Comparison of ENCODE assay signal across 1 cellular context in genomic region chr1:225946082-225946620, GRCh38.
TF ChIP-seq lines count a peak whose summit lies in the region.

No MANE protein-coding gene starts in this region.

TF ChIP-seq in H1, 55 proteins besides CTCF, POLR2A, EP300 and RAD21:
- no peak for TF ChIP-seq TEAD4 (IDR thresholded peaks at IDR 0.05; ENCODE audit: low read depth, low read length)
- TF ChIP-seq SP2 (IDR thresholded peaks at IDR 0.05; ENCODE audit: low read length) = no peak
- TF ChIP-seq MAFK (IDR thresholded peaks at IDR 0.05; ENCODE audit: low read depth, low read length) = no peak
- TF ChIP-seq POU5F1 (IDR thresholded peaks at IDR 0.05; ENCODE audit: low read depth, low read length) = no peak
- TF ChIP-seq SRF (IDR thresholded peaks at IDR 0.05; ENCODE audit: low read depth, low read length) = no peak
- no peak for TF ChIP-seq TBP (IDR thresholded peaks at IDR 0.05; ENCODE audit: low read depth, low read length)
- no peak for TF ChIP-seq SP4 (IDR thresholded peaks at IDR 0.05; ENCODE audit: low read length)
- TF ChIP-seq USF2 (IDR thresholded peaks at IDR 0.05; ENCODE audit: low read length) = no peak
- no peak for TF ChIP-seq EGR1 (IDR thresholded peaks at IDR 0.05; ENCODE audit: borderline replicate concordance, low read depth, low read length)
- no peak for TF ChIP-seq CBX8 (IDR thresholded peaks at IDR 0.05; ENCODE audit: borderline replicate concordance, low read depth, low read length)
- no peak for TF ChIP-seq KDM5A (IDR thresholded peaks at IDR 0.05; ENCODE audit: low read length)
- no peak for TF ChIP-seq JUN (IDR thresholded peaks at IDR 0.05; ENCODE audit: low read depth, low read length)
- no peak for TF ChIP-seq KDM4A (IDR thresholded peaks at IDR 0.05; ENCODE audit: low read depth, low read length, severe bottlenecking)
- no peak for TF ChIP-seq GTF2F1 (IDR thresholded peaks at IDR 0.05; ENCODE audit: borderline replicate concordance, low read depth, low read length)
